Comparison of ENCODE assay signal across 7 cellular contexts in the genomic region with DNA sequence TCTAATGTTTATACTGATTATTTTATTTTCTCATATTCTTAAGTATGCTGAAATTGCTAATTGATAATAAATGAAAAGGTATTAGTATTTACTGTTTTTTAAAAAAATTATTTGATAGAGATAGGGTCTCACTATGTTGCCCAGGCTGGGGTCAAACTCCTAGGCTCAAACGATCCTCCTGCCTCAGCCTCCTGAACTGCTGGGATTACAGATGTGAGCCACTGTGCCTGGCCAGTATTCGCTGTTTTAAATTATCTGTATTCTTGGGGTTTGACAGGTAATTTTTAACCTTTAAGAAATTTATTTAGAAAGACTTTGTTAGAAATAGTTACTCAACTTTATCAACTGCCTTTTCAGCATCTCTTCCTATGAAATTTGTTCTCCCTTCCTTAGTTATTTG. TPM values are rescaled to one million over a fixed set of nuclear protein-coding genes. Genes with fewer than 3 reads are reported as not detected.
"Had no signal": no experiment of that assay in that cellular context is flagged by ENCODE, and none has a peak within 500 bp of the region (broad histone marks: within the 10 kb centered on the region; RNA-seq: fewer than 3 reads in every experiment).

No MANE protein-coding gene starts in this region.

- H3K4me3 Mint-ChIP-seq: GM23338, H9 had no signal

- H3K27ac ChIP-seq: KMS-11 had no signal

- H3K27ac Mint-ChIP-seq: GM23338, H9 had no signal

- ATAC-seq: GM23338 had no signal

- H3K4me1 Mint-ChIP-seq: GM23338, H9 had no signal

- H3K9me3 Mint-ChIP-seq: GM23338 had no signal

- H3K4me3 ChIP-seq: GM23338 had no signal

- DNase-seq: H9, HCEC 1CT, IMR-90, KBM-7 had no signal

RNA-seq across cellular contexts. Expression of gene ADGRD1, which starts 49.6 kb away (rescaled TPM):
- total RNA-seq: HT-29, IMR-90 had no signal
